ENCODE assay signal across 10 cellular contexts in the genomic region with DNA sequence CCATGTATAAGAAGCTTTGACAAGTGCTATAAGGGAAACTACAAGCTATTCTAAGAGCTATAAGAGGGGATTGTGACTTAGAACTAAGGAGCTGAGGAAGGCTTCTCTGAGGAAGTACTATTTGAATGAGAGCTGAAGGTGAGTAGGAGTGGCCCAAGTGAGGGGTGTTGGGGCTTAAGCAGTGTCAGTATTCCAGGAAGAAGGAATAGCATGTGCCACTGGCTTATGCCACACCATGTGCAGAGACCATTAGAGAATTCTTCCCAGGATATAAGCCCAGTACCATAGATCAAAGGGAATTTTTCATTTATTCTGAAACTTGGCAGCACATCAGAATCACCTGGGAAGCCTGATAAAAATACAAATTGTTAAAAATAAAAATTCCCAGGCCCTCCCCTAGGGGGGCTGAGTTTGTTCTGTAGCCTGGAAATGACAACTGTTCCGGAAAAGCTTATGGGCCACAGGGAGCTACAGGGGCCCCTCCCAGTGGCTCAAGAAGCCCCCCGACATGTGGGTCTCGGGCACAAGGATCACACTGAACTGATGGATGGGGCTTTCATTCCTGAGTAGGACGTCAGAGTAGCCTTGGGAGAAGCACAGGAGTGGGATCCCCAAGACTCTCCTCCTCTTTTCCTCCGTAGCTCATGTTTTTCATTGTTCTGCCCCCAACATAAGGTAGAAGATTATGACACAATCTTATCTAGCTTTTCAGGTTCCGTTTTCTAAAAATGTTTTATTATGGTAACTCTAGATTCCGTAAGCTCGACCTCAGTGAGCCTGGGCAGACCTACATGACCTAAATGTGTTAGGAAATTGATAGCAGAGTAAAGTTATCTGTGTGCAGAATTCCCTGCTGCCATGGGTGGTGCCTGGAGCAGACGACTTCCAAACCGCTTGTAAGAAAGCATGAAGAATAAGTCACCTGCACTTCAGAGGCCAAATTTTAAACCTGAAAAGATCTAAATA.
DNase-seq lines count a peak whose midpoint lies in the region; ATAC-seq and TF ChIP-seq lines count a peak whose summit lies in the region.
"Had no signal": no experiment of that assay in that cellular context is flagged by ENCODE, and none has a peak within 500 bp of the region (broad histone marks: within the 10 kb centered on the region; RNA-seq: fewer than 3 reads in every experiment).

No MANE protein-coding gene starts in this region.

- TF ChIP-seq POLR2A in esophagus muscularis mucosa (IDR thresholded peaks at IDR 0.05; ENCODE audit: low read depth) (no peak), gastrocnemius medialis (IDR thresholded peaks at IDR 0.05) (no peak)

- WGBS in esophagus muscularis mucosa, result 48% methylated on average over 10 of the region's 10 CpGs

- DNase-seq in GM23338 (ENCODE audit: low spot score) (no peak), OCI-M1 (lab: John Stamatoyannopoulos, UW) (peak; percentile 95), esophagus muscularis mucosa (ENCODE audit: extremely low spot score) (peak; percentile 64), gastrocnemius medialis (no peak), T-helper 1 cell (no peak), MG63 (no peak), osteoblast (ENCODE audit: insufficient read length, low spot score, missing footprints) (no peak), NCI-H2107 (lab: John Stamatoyannopoulos, UW) (no peak)
- DNase-seq: activated gamma-delta T cell, SHP77 treated with DMSO at 0.1 percent for 48 hours had no signal

- H3K4me1 Mint-ChIP-seq in GM23338, result peaks cover 63% of the 10 kb centered on the region

- H3K27ac Mint-ChIP-seq in GM23338, result no peak overlapping the region

- no peaks in the 10 kb centered on the region for H3F3A ChIP-seq in GM23338 (replicated peaks; ENCODE audit: low read depth)

- H3K4me3 Mint-ChIP-seq in GM23338, result no peak overlapping the region

- peaks cover 50% of the 10 kb centered on the region for H3K4me1 ChIP-seq in GM23338 (ENCODE audit: insufficient read depth)
- H3K4me1 ChIP-seq in esophagus muscularis mucosa, result peaks cover 92 to 96% (median 94%) of the 10 kb centered on the region in 4 donors
- H3K4me1 ChIP-seq in gastrocnemius medialis, result peaks cover 98 to 99% of the 10 kb centered on the region in 2 donors
- H3K4me1 ChIP-seq in osteoblast (ENCODE audit: insufficient read depth, low read length), result peaks cover 25% of the 10 kb centered on the region

- 0 out of 2 replicates have a peak overlapping the region, but pooled peaks have one; percentile 28 for H3K4me2 ChIP-seq in GM23338
- H3K4me2 ChIP-seq in osteoblast (ENCODE audit: insufficient read depth, low read length), result no peak overlapping the region

- peaks cover 4% of the 10 kb centered on the region; the same call in 1 of the 2 replicates for H3K36me3 ChIP-seq in GM23338 (ENCODE audit: insufficient read depth)
- H3K36me3 ChIP-seq in esophagus muscularis mucosa, result peaks cover 0 to 6% (median 0%) of the 10 kb centered on the region in 4 donors
- no peaks in the 10 kb centered on the region for H3K36me3 ChIP-seq in gastrocnemius medialis
- H3K36me3 ChIP-seq in MG63, result no peaks in the 10 kb centered on the region
- no peaks in the 10 kb centered on the region for H3K36me3 ChIP-seq in osteoblast (ENCODE audit: insufficient read depth, low read length)

- no peaks in the 10 kb centered on the region for H3K9me3 Mint-ChIP-seq in GM23338

- peaks cover 2% of the 10 kb centered on the region for H3K27me3 Mint-ChIP-seq in GM23338 (ENCODE audit: insufficient read depth, low read depth, poor library complexity)

- peaks cover 18% of the 10 kb centered on the region for H3K36me3 Mint-ChIP-seq in GM23338 (ENCODE audit: low read depth)

- no peak; a peak in 1 of 4 replicates for TF ChIP-seq CTCF in GM23338 (conservative IDR thresholded peaks at IDR 0.05; ENCODE audit: low read depth in 2 of 2)
- TF ChIP-seq CTCF in esophagus muscularis mucosa (IDR thresholded peaks at IDR 0.05), result no peak
- TF ChIP-seq CTCF in gastrocnemius medialis (IDR thresholded peaks at IDR 0.05 in 4 of 5, conservative IDR thresholded peaks at IDR 0.05 in 1 of 5), result peak in 2 of 5 experiments; percentile 27 to 46
- TF ChIP-seq CTCF in osteoblast (IDR thresholded peaks at IDR 0.05; ENCODE audit: extremely low read depth, low read depth, low read length), result no peak

- H3K4me3 ChIP-seq in GM23338 (no peak overlapping the region), esophagus muscularis mucosa (no peak overlapping the region), gastrocnemius medialis (peak overlapping the region; percentile 0 to 40 (median 17)), MG63 (no peak overlapping the region), osteoblast (ENCODE audit: insufficient read depth, low read length) (no peak overlapping the region)

- no peak overlapping the region for H2AFZ ChIP-seq in GM23338
- H2AFZ ChIP-seq in osteoblast (ENCODE audit: low read length), result no peak overlapping the region

- ATAC-seq in GM23338 (peak; percentile 39), gastrocnemius medialis (peak; percentile 21 to 49)

- in situ Hi-C loops in gastrocnemius medialis (cut with MboI; ENCODE audit: low sequenced_read_pairs in 4 of 4), result no loop called here

- H3K27me3 ChIP-seq in GM23338 (ENCODE audit: insufficient read depth) (no peaks in the 10 kb centered on the region), esophagus muscularis mucosa (no peaks in the 10 kb centered on the region), gastrocnemius medialis (no peaks in the 10 kb centered on the region), MG63 (no peaks in the 10 kb centered on the region), osteoblast (ENCODE audit: insufficient read depth, low read length) (no peaks in the 10 kb centered on the region)

- peaks cover 89% of the 10 kb centered on the region for H3K79me2 ChIP-seq in GM23338 (replicated peaks; ENCODE audit: insufficient read depth)
- peaks cover 57% of the 10 kb centered on the region for H3K79me2 ChIP-seq in osteoblast (ENCODE audit: insufficient read depth, low read length)

- H3K9me2 ChIP-seq in GM23338 (ENCODE audit: insufficient read depth), result no peaks in the 10 kb centered on the region

- no peak for TF ChIP-seq EP300 in esophagus muscularis mucosa (IDR thresholded peaks at IDR 0.05)

- intact Hi-C loops in esophagus muscularis mucosa (cut with DNase I) (no loop called here), gastrocnemius medialis (cut with DNase I; ENCODE audit: low total_unique reads) (no loop called here)

- H3K27ac ChIP-seq in GM23338 (ENCODE audit: low read depth) (peak overlapping the region; percentile 11; the same call in 1 of the 2 replicates), esophagus muscularis mucosa (replicated peaks in 1 of 4) (peak overlapping the region; percentile 56 to 80 (median 72)), gastrocnemius medialis (peak overlapping the region; percentile 79 to 92 (median 86)), osteoblast (ENCODE audit: low read depth, low read length) (no peak overlapping the region)

- H4K20me1 ChIP-seq in GM23338 (replicated peaks; ENCODE audit: insufficient read depth) (peaks cover 7% of the 10 kb centered on the region; the same call in 1 of the 2 replicates), osteoblast (ENCODE audit: insufficient read depth, low read length) (peaks cover 7% of the 10 kb centered on the region)

- no peaks in the 10 kb centered on the region for H3K9me3 ChIP-seq in esophagus muscularis mucosa
- no peaks in the 10 kb centered on the region for H3K9me3 ChIP-seq in gastrocnemius medialis
- H3K9me3 ChIP-seq in MG63, result no peaks in the 10 kb centered on the region
- no peaks in the 10 kb centered on the region for H3K9me3 ChIP-seq in osteoblast (ENCODE audit: low read depth, low read length)

TF ChIP-seq in GM23338, 12 proteins besides CTCF, POLR2A, EP300 and RAD21 (continues in another document):
- TF ChIP-seq, protein P1, sequence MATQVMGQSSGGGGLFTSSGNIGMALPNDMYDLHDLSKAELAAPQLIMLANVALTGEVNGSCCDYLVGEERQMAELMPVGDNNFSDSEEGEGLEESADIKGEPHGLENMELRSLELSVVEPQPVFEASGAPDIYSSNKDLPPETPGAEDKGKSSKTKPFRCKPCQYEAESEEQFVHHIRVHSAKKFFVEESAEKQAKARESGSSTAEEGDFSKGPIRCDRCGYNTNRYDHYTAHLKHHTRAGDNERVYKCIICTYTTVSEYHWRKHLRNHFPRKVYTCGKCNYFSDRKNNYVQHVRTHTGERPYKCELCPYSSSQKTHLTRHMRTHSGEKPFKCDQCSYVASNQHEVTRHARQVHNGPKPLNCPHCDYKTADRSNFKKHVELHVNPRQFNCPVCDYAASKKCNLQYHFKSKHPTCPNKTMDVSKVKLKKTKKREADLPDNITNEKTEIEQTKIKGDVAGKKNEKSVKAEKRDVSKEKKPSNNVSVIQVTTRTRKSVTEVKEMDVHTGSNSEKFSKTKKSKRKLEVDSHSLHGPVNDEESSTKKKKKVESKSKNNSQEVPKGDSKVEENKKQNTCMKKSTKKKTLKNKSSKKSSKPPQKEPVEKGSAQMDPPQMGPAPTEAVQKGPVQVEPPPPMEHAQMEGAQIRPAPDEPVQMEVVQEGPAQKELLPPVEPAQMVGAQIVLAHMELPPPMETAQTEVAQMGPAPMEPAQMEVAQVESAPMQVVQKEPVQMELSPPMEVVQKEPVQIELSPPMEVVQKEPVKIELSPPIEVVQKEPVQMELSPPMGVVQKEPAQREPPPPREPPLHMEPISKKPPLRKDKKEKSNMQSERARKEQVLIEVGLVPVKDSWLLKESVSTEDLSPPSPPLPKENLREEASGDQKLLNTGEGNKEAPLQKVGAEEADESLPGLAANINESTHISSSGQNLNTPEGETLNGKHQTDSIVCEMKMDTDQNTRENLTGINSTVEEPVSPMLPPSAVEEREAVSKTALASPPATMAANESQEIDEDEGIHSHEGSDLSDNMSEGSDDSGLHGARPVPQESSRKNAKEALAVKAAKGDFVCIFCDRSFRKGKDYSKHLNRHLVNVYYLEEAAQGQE (IDR thresholded peaks at IDR 0.05; ENCODE audit: unreplicated experiment), result no peak
- TF ChIP-seq ZNF331 (CRISPR knock-in tag; IDR thresholded peaks at IDR 0.05; ENCODE audit: low read depth), result no peak

Comparison
In these comparisons a context has a peak if more than half of its experiments do, and no peak if none do; other contexts are left out.
1. DNase-seq: peak in OCI-M1 (single experiment) and esophagus muscularis mucosa (single experiment); none in GM23338 (single experiment), gastrocnemius medialis (0 of 2), T-helper 1 cell (0 of 5), MG63 (single experiment), osteoblast (single experiment) and NCI-H2107 (single experiment).
2. H3K4me3 ChIP-seq: peak in gastrocnemius medialis (4 of 4); none in GM23338 (single experiment), esophagus muscularis mucosa (0 of 4), MG63 (single experiment) and osteoblast (single experiment).